8 cellular contexts compared by ENCODE assay signal in the genomic region with DNA sequence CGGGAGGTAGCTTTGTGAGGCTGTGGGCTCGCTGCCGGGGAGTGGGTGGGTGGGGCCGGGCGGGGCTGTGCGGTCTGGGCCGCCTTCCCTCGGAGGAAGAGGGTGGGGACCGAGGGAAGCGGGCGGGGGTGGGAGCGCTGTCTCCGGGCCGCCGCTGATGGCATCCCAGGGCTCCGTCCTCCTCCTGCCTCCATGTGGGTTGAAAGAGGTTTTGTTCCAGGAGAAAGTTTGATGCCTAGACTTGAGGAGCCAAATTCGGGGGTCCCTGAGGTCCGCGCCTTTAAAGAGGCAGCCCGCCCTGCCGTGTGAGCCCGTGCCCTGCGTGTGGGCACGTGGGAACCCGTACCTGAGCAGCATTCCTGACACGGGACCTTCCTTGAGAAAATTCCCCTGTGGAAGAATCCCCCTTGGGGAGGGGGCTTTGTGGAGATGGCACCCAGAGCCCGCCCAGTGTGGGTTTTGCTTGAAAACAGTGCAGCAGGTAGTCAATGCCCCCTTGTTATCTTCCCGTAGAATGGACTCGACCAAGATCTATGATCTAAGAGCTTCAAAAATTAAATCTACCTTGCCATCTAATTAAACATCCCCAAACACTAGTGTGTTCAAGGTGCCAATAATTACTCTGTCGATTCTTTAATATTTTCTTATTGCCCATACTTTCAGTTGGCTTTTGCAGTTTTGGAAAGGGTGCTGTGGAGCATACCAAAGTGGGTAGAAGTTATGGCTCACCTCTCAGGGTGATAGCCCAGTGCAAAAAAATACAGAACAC.
DNase-seq lines count a peak whose midpoint lies in the region; ATAC-seq and TF ChIP-seq lines count a peak whose summit lies in the region.

No MANE protein-coding gene starts in this region.

- peaks cover 11% of the 10 kb centered on the region for H3K27me3 ChIP-seq in neutrophil

- peak overlapping the region; percentile 69 for H3K27ac ChIP-seq in neutrophil

- H3K4me1 ChIP-seq in neutrophil (ENCODE audit: control insufficient read depth in 1 of 2, insufficient read depth in 1 of 2, low read depth in 1 of 2, low read length in 1 of 2) = peaks cover 21 to 44% of the 10 kb centered on the region in 2 experiments

- no peaks in the 10 kb centered on the region for H3K36me3 ChIP-seq in neutrophil

- H3K4me3 ChIP-seq in AG10803 (ENCODE audit: low read length) = peak overlapping the region; percentile 67
- peak overlapping the region; percentile 71 to 82 for H3K4me3 ChIP-seq in neutrophil (ENCODE audit: low read depth in 1 of 2, low read length in 1 of 2)

- no peak for TF ChIP-seq CTCF in AG10803 (conservative IDR thresholded peaks at IDR 0.05; ENCODE audit: low read length)
- no peak for TF ChIP-seq CTCF in neutrophil (IDR thresholded peaks at IDR 0.05)

- no peak for DNase-seq in AG10803 (ENCODE audit: low read depth)
- peak; percentile 16 for DNase-seq in RPMI7951 (ENCODE audit: low read depth)
- DNase-seq in foreskin melanocyte = no peak
- no peak for DNase-seq in NCI-H1436 treated with DMSO at 0.1 percent for 48 hours (lab: John Stamatoyannopoulos, UW)
- no peak for DNase-seq in NCI-H226

- ATAC-seq in GM19463 (IDR thresholded peaks at IDR 0.05; ENCODE audit: unreplicated experiment) (peak; percentile 14), esophagus mucosa (peak; percentile 22)

- no peaks in the 10 kb centered on the region for H3K9me3 ChIP-seq in neutrophil
